In the genomic region with DNA sequence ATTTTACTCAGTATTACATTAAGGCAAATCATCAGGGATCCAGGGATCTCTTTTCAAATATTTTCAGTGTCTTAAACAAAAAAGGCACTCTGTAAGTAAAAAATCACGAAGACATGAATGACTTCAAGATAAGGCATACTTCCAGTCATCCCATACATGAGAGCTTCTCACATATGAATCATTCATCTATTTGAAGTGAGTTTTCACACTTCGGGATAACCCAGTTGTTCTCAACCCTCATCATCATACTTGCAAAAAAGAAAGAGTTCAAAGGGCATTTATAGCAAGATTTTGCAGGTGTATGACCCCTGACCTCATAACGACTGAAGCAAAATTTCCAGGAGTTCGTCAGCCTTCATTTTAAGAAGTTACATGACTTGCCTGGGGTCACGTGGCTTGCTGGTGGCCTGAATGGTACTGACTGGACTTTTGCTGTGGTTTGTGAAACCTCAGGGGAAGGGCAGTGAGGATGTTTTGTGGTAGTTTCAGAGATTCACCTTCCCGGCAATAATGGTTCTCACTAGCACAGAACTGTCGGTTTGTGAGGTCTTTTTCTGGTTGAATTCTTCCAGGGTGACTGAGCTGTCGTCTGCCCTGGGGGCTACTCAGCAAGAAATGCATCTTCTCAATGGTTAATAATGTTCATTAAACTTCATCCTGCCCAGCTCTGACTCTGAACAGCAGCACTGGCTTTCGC, we compare ENCODE assay signal across 1 cellular context.
TF ChIP-seq lines count a peak whose summit lies in the region.

No MANE protein-coding gene starts in this region.

TF ChIP-seq in GM12878, 131 proteins besides CTCF, POLR2A, EP300 and RAD21 (continued from another document):
- TF ChIP-seq, protein P1, sequence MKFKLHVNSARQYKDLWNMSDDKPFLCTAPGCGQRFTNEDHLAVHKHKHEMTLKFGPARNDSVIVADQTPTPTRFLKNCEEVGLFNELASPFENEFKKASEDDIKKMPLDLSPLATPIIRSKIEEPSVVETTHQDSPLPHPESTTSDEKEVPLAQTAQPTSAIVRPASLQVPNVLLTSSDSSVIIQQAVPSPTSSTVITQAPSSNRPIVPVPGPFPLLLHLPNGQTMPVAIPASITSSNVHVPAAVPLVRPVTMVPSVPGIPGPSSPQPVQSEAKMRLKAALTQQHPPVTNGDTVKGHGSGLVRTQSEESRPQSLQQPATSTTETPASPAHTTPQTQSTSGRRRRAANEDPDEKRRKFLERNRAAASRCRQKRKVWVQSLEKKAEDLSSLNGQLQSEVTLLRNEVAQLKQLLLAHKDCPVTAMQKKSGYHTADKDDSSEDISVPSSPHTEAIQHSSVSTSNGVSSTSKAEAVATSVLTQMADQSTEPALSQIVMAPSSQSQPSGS (IDR thresholded peaks at IDR 0.05; ENCODE audit: low read length), result peak; percentile 47; the same call in 1 of the 2 replicates
- TF ChIP-seq RB1 (IDR thresholded peaks at IDR 0.05; ENCODE audit: borderline replicate concordance) (no peak), ZNF217 (IDR thresholded peaks at IDR 0.05) (no peak), BHLHE40 (IDR thresholded peaks at IDR 0.05; ENCODE audit: borderline replicate concordance in 1 of 2, low read depth in 2 of 2, low read length in 1 of 2) (peak in 1 of 2 experiments; percentile 36; a peak in 1 of 4 replicates), CBX3 (IDR thresholded peaks at IDR 0.05; ENCODE audit: borderline replicate concordance, low read depth) (no peak), JUND (IDR thresholded peaks at IDR 0.05; ENCODE audit: low read depth, low read length) (no peak), IKZF1 (conservative IDR thresholded peaks at IDR 0.05) (no peak), STAT1 (conservative IDR thresholded peaks at IDR 0.05) (no peak), NFIC (IDR thresholded peaks at IDR 0.05; ENCODE audit: low read depth, low read length) (peak; percentile 77), HDAC6 (IDR thresholded peaks at IDR 0.05; ENCODE audit: unreplicated experiment) (no peak), BACH1 (IDR thresholded peaks at IDR 0.05; ENCODE audit: borderline replicate concordance) (no peak), NBN (IDR thresholded peaks at IDR 0.05) (no peak), GABPA (IDR thresholded peaks at IDR 0.05; ENCODE audit: low read depth) (no peak), SIX5 (IDR thresholded peaks at IDR 0.05; ENCODE audit: low read depth, low read length, severe bottlenecking) (no peak), KAT2A (conservative IDR thresholded peaks at IDR 0.05; ENCODE audit: control insufficient read depth, low read depth, low read length) (no peak), CBFB (IDR thresholded peaks at IDR 0.05; ENCODE audit: low read depth) (peak; percentile 61; the same call in 1 of the 2 replicates)
- TF ChIP-seq, protein P2, sequence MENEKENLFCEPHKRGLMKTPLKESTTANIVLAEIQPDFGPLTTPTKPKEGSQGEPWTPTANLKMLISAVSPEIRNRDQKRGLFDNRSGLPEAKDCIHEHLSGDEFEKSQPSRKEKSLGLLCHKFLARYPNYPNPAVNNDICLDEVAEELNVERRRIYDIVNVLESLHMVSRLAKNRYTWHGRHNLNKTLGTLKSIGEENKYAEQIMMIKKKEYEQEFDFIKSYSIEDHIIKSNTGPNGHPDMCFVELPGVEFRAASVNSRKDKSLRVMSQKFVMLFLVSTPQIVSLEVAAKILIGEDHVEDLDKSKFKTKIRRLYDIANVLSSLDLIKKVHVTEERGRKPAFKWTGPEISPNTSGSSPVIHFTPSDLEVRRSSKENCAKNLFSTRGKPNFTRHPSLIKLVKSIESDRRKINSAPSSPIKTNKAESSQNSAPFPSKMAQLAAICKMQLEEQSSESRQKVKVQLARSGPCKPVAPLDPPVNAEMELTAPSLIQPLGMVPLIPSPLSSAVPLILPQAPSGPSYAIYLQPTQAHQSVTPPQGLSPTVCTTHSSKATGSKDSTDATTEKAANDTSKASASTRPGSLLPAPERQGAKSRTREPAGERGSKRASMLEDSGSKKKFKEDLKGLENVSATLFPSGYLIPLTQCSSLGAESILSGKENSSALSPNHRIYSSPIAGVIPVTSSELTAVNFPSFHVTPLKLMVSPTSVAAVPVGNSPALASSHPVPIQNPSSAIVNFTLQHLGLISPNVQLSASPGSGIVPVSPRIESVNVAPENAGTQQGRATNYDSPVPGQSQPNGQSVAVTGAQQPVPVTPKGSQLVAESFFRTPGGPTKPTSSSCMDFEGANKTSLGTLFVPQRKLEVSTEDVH (IDR thresholded peaks at IDR 0.05; ENCODE audit: low read depth, partially characterized antibody), result no peak
- TF ChIP-seq, protein P3, sequence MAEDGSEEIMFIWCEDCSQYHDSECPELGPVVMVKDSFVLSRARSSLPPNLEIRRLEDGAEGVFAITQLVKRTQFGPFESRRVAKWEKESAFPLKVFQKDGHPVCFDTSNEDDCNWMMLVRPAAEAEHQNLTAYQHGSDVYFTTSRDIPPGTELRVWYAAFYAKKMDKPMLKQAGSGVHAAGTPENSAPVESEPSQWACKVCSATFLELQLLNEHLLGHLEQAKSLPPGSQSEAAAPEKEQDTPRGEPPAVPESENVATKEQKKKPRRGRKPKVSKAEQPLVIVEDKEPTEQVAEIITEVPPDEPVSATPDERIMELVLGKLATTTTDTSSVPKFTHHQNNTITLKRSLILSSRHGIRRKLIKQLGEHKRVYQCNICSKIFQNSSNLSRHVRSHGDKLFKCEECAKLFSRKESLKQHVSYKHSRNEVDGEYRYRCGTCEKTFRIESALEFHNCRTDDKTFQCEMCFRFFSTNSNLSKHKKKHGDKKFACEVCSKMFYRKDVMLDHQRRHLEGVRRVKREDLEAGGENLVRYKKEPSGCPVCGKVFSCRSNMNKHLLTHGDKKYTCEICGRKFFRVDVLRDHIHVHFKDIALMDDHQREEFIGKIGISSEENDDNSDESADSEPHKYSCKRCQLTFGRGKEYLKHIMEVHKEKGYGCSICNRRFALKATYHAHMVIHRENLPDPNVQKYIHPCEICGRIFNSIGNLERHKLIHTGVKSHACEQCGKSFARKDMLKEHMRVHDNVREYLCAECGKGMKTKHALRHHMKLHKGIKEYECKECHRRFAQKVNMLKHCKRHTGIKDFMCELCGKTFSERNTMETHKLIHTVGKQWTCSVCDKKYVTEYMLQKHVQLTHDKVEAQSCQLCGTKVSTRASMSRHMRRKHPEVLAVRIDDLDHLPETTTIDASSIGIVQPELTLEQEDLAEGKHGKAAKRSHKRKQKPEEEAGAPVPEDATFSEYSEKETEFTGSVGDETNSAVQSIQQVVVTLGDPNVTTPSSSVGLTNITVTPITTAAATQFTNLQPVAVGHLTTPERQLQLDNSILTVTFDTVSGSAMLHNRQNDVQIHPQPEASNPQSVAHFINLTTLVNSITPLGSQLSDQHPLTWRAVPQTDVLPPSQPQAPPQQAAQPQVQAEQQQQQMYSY (CRISPR knock-in tag; IDR thresholded peaks at IDR 0.05), result no peak
- TF ChIP-seq, protein P4, sequence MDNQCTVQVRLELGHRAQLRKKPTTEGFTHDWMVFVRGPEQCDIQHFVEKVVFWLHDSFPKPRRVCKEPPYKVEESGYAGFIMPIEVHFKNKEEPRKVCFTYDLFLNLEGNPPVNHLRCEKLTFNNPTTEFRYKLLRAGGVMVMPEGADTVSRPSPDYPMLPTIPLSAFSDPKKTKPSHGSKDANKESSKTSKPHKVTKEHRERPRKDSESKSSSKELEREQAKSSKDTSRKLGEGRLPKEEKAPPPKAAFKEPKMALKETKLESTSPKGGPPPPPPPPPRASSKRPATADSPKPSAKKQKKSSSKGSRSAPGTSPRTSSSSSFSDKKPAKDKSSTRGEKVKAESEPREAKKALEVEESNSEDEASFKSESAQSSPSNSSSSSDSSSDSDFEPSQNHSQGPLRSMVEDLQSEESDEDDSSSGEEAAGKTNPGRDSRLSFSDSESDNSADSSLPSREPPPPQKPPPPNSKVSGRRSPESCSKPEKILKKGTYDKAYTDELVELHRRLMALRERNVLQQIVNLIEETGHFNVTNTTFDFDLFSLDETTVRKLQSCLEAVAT (IDR thresholded peaks at IDR 0.05), result no peak
- TF ChIP-seq, protein P5, sequence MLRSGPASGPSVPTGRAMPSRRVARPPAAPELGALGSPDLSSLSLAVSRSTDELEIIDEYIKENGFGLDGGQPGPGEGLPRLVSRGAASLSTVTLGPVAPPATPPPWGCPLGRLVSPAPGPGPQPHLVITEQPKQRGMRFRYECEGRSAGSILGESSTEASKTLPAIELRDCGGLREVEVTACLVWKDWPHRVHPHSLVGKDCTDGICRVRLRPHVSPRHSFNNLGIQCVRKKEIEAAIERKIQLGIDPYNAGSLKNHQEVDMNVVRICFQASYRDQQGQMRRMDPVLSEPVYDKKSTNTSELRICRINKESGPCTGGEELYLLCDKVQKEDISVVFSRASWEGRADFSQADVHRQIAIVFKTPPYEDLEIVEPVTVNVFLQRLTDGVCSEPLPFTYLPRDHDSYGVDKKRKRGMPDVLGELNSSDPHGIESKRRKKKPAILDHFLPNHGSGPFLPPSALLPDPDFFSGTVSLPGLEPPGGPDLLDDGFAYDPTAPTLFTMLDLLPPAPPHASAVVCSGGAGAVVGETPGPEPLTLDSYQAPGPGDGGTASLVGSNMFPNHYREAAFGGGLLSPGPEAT (IDR thresholded peaks at IDR 0.05; ENCODE audit: low read depth), result no peak
